8 cellular contexts compared by ENCODE assay signal in genomic region chr19:7852851-7853759, GRCh38. TPM values are rescaled to one million over a fixed set of nuclear protein-coding genes. Genes with fewer than 3 reads are reported as not detected.
DNase-seq lines count a peak whose midpoint lies in the region; ATAC-seq and TF ChIP-seq lines count a peak whose summit lies in the region.

No MANE protein-coding gene starts in this region.

- H3K4me1 Mint-ChIP-seq in H9, result peaks cover 6 to 28% of the 10 kb centered on the region in 2 experiments

- H3K79me1 ChIP-seq in H9 (ENCODE audit: insufficient read depth, low read depth, low read length, poor library complexity, severe bottlenecking), result no peaks in the 10 kb centered on the region

- H3K4me1 ChIP-seq in BE2C (no peaks in the 10 kb centered on the region), H9 (ENCODE audit: insufficient read depth, low read length) (no peaks in the 10 kb centered on the region)

- ATAC-seq in HG03520 (IDR thresholded peaks at IDR 0.05; ENCODE audit: unreplicated experiment), result no peak

- no peak overlapping the region for H3K27ac ChIP-seq in H9 (ENCODE audit: insufficient read length, low read depth, low read length)

- no peak overlapping the region for H3K14ac ChIP-seq in H9 (ENCODE audit: insufficient read depth, low read length)

- H3T11ph ChIP-seq in H9 (ENCODE audit: low read length), result no peak overlapping the region

- no peaks in the 10 kb centered on the region for H4K20me1 ChIP-seq in H9 (ENCODE audit: control insufficient read depth, insufficient read depth, insufficient read length)

- peaks cover 40% of the 10 kb centered on the region for H3K27me3 Mint-ChIP-seq in H9 (ENCODE audit: low read depth)

- H2BK20ac ChIP-seq in H9 (ENCODE audit: low read depth, low read length, poor library complexity, severe bottlenecking), result no peak overlapping the region

- no CpG with 5 or more reads among the region's 45 CpGs for WGBS in H9 (ENCODE audit: extremely low coverage, insufficient read length, low lambda C conversion rate)

- TF ChIP-seq CTCF in BE2C (IDR thresholded peaks at IDR 0.05; ENCODE audit: low read depth, low read length) (peak; percentile 72), H9 (conservative IDR thresholded peaks at IDR 0.05) (peak; percentile 98)

- no peaks in the 10 kb centered on the region for H3K79me2 ChIP-seq in H9 (ENCODE audit: insufficient read depth, low read length)

- H3K56ac ChIP-seq in H9 (ENCODE audit: insufficient read length, low read depth, low read length), result no peak overlapping the region

- no peaks in the 10 kb centered on the region for H3K36me3 ChIP-seq in BE2C

- H4K91ac ChIP-seq in H9 (ENCODE audit: insufficient read length, low read depth, low read length), result no peak overlapping the region

- H3K9me3 ChIP-seq in BE2C (no peaks in the 10 kb centered on the region), H9 (ENCODE audit: control insufficient read depth, low read depth, low read length) (no peaks in the 10 kb centered on the region)

- H3K27ac Mint-ChIP-seq in H9, result peak overlapping the region in 1 of 3 experiments; percentile 49; a peak in 1 of 7 replicates

- no peak overlapping the region for H3K4ac ChIP-seq in H9 (ENCODE audit: low read depth, low read length)

- no peak overlapping the region for H3K4me3 ChIP-seq in BE2C (ENCODE audit: low read depth, low read length)

- H3K4me2 ChIP-seq in H9 (ENCODE audit: insufficient read depth, insufficient read length, low read length), result peak overlapping the region; percentile 14

- H4K5ac ChIP-seq in H9 (ENCODE audit: insufficient read length, low read depth, low read length), result no peak overlapping the region

- DNase-seq in BE2C (peak; percentile 81), H9 (peak; percentile 96), NCI-H526 (lab: John Stamatoyannopoulos, UW) (peak; percentile 61 to 89), ecto neural progenitor cell (ENCODE audit: low spot score) (peak; percentile 90), medulla oblongata (ENCODE audit: extremely low spot score) (peak; percentile 73)
- peak; percentile 75 to 78 for DNase-seq in activated CD4-positive, alpha-beta T cell treated with anti-CD3 and anti-CD28 coated beads, Interleukin-2, amount 50 U/mL, for 48 hours
- peak; percentile 27 for DNase-seq in stimulated activated CD8-positive, alpha-beta memory T cell treated with anti-CD3 and anti-CD28 coated beads, Interleukin-4, amount 100 ng/mL, for 4 hours (ENCODE audit: low read depth in 2 of 2, low spot score in 1 of 2)

- H2BK15ac ChIP-seq in H9 (ENCODE audit: low read depth, low read length), result no peak overlapping the region

- H2BK5ac ChIP-seq in H9 (ENCODE audit: insufficient read length, low read length), result no peak overlapping the region

- H3K23me2 ChIP-seq in H9 (ENCODE audit: insufficient read length, low read depth, low read length, poor library complexity, severe bottlenecking), result peaks cover 3% of the 10 kb centered on the region

- peak overlapping the region; percentile 41 to 51; a peak in 3 of 5 replicates for H3K4me3 Mint-ChIP-seq in H9

- no peaks in the 10 kb centered on the region for H3K9me3 Mint-ChIP-seq in H9

- no peak overlapping the region for H4K8ac ChIP-seq in H9 (replicated peaks; ENCODE audit: insufficient read length, low read depth, low read length)

- no peak overlapping the region for H2AFZ ChIP-seq in H9 (ENCODE audit: low read length)

- no peak overlapping the region for H3K18ac ChIP-seq in H9 (ENCODE audit: insufficient read length, low read depth, low read length)

- no peak overlapping the region for H3K9ac ChIP-seq in H9 (ENCODE audit: extremely low read depth, insufficient read length, low read length)

- H3K27me3 ChIP-seq in BE2C, result no peaks in the 10 kb centered on the region; the same call in 1 of the 2 replicates
- no peaks in the 10 kb centered on the region for H3K27me3 ChIP-seq in H9 (ENCODE audit: insufficient read depth, low read length)

- no peak overlapping the region for H2BK120ac ChIP-seq in H9 (ENCODE audit: low read depth, low read length, poor library complexity, severe bottlenecking)

- no peak overlapping the region for H2AK5ac ChIP-seq in H9 (ENCODE audit: insufficient read length, low read length)

- no peak overlapping the region for H2BK12ac ChIP-seq in H9 (ENCODE audit: insufficient read length, low read depth, low read length)

- no peaks in the 10 kb centered on the region for H3K36me3 Mint-ChIP-seq in H9 (ENCODE audit: insufficient read depth in 1 of 3, low read depth in 3 of 3)

- no peak overlapping the region for H3K23ac ChIP-seq in H9 (ENCODE audit: insufficient read length, low read depth, low read length)

RNA-seq across cellular contexts. Expression of gene PRR36, which starts 21.1 kb away (rescaled TPM):
- 5.3 TPM for polyA plus RNA-seq in BE2C (2012; ENCODE audit: insufficient read depth, insufficient read length, low read depth)
- total RNA-seq in H9 (2021), result 20.4 and 21.4 TPM in 2 replicates

RNA-seq across cellular contexts. Expression of gene EVI5L, which starts 23.1 kb away (rescaled TPM):
- 22.4 TPM for polyA plus RNA-seq in BE2C (2012; ENCODE audit: insufficient read depth, insufficient read length, low read depth)
- 7.1 and 7.8 TPM in 2 replicates for total RNA-seq in H9 (2021)

RNA-seq across cellular contexts. Expression of gene LRRC8E, which starts 35.2 kb away (rescaled TPM):
- polyA plus RNA-seq in BE2C (2012; ENCODE audit: insufficient read depth, insufficient read length, low read depth), result 0.45 TPM
- total RNA-seq in H9 (2021), result 4.6 and 4.8 TPM in 2 replicates

RNA-seq across cellular contexts. Expression of gene MAP2K7, which starts 50.6 kb away (rescaled TPM):
- 86.4 TPM for polyA plus RNA-seq in BE2C (2012; ENCODE audit: insufficient read depth, insufficient read length, low read depth)
- 47.2 and 48.1 TPM in 2 replicates for total RNA-seq in H9 (2021)

Comparison
In these comparisons a context has a peak if more than half of its experiments do, and no peak if none do; other contexts are left out.
1. DNase-seq: peak in every context shown above with its lines; median percentile 96 in H9; 90 in ecto neural progenitor cell; 81 in BE2C; 76 in activated CD4-positive, alpha-beta T cell treated with anti-CD3 and anti-CD28 coated beads, Interleukin-2, amount 50 U/mL, for 48 hours; 75 in NCI-H526; 73 in medulla oblongata; 27 in stimulated activated CD8-positive, alpha-beta memory T cell treated with anti-CD3 and anti-CD28 coated beads, Interleukin-4, amount 100 ng/mL, for 4 hours.